Comparison of ENCODE assay signal across 1 cellular context in the genomic region with DNA sequence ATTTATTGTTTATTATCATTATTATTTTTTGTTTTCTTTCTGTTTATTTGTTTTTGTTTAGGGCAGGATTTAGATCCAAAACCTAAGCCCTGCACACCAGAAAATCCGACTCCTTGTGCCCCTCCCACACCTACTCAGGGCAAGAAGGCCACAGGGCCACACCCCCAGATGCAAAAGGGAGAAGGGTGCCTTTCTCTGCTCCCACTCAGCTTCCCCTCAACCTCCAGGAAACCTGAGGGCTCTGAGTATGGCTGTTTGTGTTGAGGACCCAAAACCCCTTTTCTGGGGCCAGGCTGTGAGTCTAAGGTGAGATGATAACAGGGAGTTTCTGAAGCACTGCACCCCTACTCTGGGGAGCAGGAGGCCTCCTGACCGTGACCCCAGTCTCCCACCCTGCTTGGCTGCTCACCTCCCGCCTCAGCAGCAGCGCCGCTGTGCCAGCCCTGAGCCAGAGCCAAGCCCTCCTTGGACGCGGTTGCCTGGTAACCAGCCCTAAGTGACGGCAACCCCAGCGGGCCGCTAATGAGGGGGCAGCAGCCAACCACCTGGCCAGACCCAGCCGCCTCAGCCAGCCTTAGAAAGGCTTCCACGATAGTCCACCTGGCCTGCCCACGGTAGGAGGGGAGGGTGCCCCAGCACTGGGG.
TF ChIP-seq lines count a peak whose summit lies in the region.

No MANE protein-coding gene starts in this region.

TF ChIP-seq in SK-N-SH, 30 proteins besides CTCF, POLR2A, EP300 and RAD21 (continued from another document):
- TF ChIP-seq, protein P1, sequence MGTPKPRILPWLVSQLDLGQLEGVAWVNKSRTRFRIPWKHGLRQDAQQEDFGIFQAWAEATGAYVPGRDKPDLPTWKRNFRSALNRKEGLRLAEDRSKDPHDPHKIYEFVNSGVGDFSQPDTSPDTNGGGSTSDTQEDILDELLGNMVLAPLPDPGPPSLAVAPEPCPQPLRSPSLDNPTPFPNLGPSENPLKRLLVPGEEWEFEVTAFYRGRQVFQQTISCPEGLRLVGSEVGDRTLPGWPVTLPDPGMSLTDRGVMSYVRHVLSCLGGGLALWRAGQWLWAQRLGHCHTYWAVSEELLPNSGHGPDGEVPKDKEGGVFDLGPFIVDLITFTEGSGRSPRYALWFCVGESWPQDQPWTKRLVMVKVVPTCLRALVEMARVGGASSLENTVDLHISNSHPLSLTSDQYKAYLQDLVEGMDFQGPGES (IDR thresholded peaks at IDR 0.05; ENCODE audit: low read depth, low read length): no peak
- no peak for TF ChIP-seq RFX5 (IDR thresholded peaks at IDR 0.05; ENCODE audit: low read length)
